In the genomic region with DNA sequence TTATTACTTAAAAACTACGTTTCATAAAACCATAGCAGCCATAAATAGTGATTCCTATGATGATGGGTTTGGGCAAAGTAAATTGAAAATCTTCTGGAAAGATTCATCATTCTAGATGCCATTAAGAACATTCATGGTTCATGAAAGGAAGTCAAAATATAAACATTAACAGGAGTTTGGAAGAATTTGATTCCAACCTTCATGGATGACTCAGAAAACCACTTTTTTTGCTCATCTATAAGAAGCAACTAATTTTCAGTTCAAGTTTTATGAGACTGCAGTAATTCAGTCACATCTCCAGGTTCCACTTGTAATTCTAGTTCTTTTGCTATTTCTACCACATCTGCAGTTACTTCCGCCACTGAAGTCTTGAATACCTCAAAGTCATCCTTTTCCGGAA, we compare ENCODE assay signal across 1 cellular context.
TF ChIP-seq lines count a peak whose summit lies in the region.

No MANE protein-coding gene starts in this region.

TF ChIP-seq in IMR-90, 13 proteins besides CTCF, POLR2A, EP300 and RAD21:
- TF ChIP-seq SMC3 (IDR thresholded peaks at IDR 0.05; ENCODE audit: low read depth, low read length) (no peak), FOS (IDR thresholded peaks at IDR 0.05; ENCODE audit: low read depth, low read length) (0 out of 2 replicates have a peak, but pooled peaks have one; percentile 17)
